ENCODE assay signal across 12 cellular contexts in genomic region chr11:7671807-7672206, GRCh38. TPM values are rescaled to one million over a fixed set of nuclear protein-coding genes. Genes with fewer than 3 reads are reported as not detected.
DNase-seq lines count a peak whose midpoint lies in the region; ATAC-seq, FAIRE-seq and TF ChIP-seq lines count a peak whose summit lies in the region.
"Had no signal": no experiment of that assay in that cellular context is flagged by ENCODE, and none has a peak within 500 bp of the region (broad histone marks: within the 10 kb centered on the region; RNA-seq: fewer than 3 reads in every experiment).

No MANE protein-coding gene starts in this region.

- H3K4me3 ChIP-seq in GM12878: peak overlapping the region; percentile 30; the same call in 1 of the 2 replicates
- H3K4me3 ChIP-seq: thoracic aorta had no signal

- H3K4me3 Mint-ChIP-seq in Calu3 (ENCODE audit: low read depth, unreplicated experiment): no peak overlapping the region

- 0 out of 2 replicates have a peak, but pooled peaks have one; percentile 25 for TF ChIP-seq POLR2A in GM12878 (IDR thresholded peaks at IDR 0.05; ENCODE audit: low read depth, low read length)

- H3K27me3 ChIP-seq in GM12878 (replicated peaks in 1 of 2; ENCODE audit: control insufficient read depth in 2 of 2, insufficient read depth in 2 of 2, low read length in 1 of 2): no peaks in the 10 kb centered on the region

- H3K4me2 ChIP-seq in GM12878 (ENCODE audit: control insufficient read depth, insufficient read depth): peak overlapping the region; percentile 96

- H3K9ac ChIP-seq in GM12878 (ENCODE audit: control insufficient read depth, insufficient read depth, low read length): peak overlapping the region; percentile 70

- TF ChIP-seq EP300 in GM12878 (IDR thresholded peaks at IDR 0.05; ENCODE audit: borderline replicate concordance in 1 of 2, control insufficient read depth in 1 of 2, low read depth in 2 of 2, low read length in 2 of 2): peak; percentile 37 to 70; a peak in 1 of 4 replicates

- H3K9me3 ChIP-seq in GM12878 (replicated peaks; ENCODE audit: control insufficient read depth, insufficient read depth, low read length): peaks cover 4% of the 10 kb centered on the region
- H3K9me3 ChIP-seq: thoracic aorta had no signal

- intact Hi-C loops in Calu3 (cut with micrococcal nuclease; ENCODE audit: unreplicated experiment): loop anchor here (10.0 kb wide), 1 partner anchor 423 kb away; no protein-coding TSS in a partner anchor
- intact Hi-C loops in GM12878 (cut with micrococcal nuclease; ENCODE audit: unreplicated experiment): loop anchor here (2.0 kb wide), 1 partner anchor 159 kb away; the partner anchor contains the start of gene PPFIBP2

- WGBS in GM12878 (ENCODE audit: insufficient coverage, insufficient replicate concordance, low lambda C conversion rate, missing lambda C conversion rate): 2% methylated on average over 3 of the region's 3 CpGs

- H2AFZ ChIP-seq in GM12878 (ENCODE audit: control insufficient read depth, low read depth, low read length): no peak overlapping the region; the same call in 1 of the 2 replicates

- H3K36me3 ChIP-seq in GM12878 (ENCODE audit: control insufficient read depth in 2 of 2, insufficient read depth in 2 of 2, low read length in 1 of 2): peaks cover 0 to 6% of the 10 kb centered on the region in 2 experiments; a peak in 2 of 4 replicates

- POLR2A ChIA-PET in GM12878 (lab: Charles Lee): no interaction called here

- no peaks in the 10 kb centered on the region for H3K9me3 Mint-ChIP-seq in Calu3 (ENCODE audit: low read depth, unreplicated experiment)

- H3K27ac Mint-ChIP-seq in Calu3 (ENCODE audit: unreplicated experiment): peak overlapping the region; percentile 63

- SMC1A ChIA-PET in GM12878 (lab: Charles Lee; ENCODE audit: uncharacterized antibody, unreplicated experiment): interaction anchor here (0.7 to 2.7 kb wide), 6 partner anchors 20 to 322 kb away, joined by 3 to 9 read pairs (median 4); no protein-coding TSS in a partner anchor

- CTCF ChIA-PET in Calu3 (lab: Charles Lee) (interaction anchor here (0.6 to 1.2 kb wide), 3 partner anchors 9 to 229 kb away, joined by 3 to 6 read pairs (median 5); no protein-coding TSS in a partner anchor), GM12878 (lab: Yijun Ruan, JAX) (interaction anchor here (0.6 to 3.0 kb wide), 8 partner anchors 14 to 355 kb away, joined by 3 to 11 read pairs (median 4); partner anchors contain the start of gene PPFIBP2)

- in situ Hi-C loops in GM12878 (cut with MboI): no loop called here

- TF ChIP-seq CTCF in Calu3 (IDR thresholded peaks at IDR 0.05; ENCODE audit: unreplicated experiment) (no peak), GM12878 (IDR thresholded peaks at IDR 0.05 in 2 of 3, conservative IDR thresholded peaks at IDR 0.05 in 1 of 3; ENCODE audit: control insufficient read depth in 2 of 3, extremely low read depth in 1 of 3, insufficient read depth in 1 of 3, low read depth in 3 of 3, low read length in 3 of 3) (no peak)

- H4K20me1 ChIP-seq in GM12878 (ENCODE audit: control insufficient read depth, insufficient read depth): no peaks in the 10 kb centered on the region

- no TSS peak for BruUV-seq in Calu3 (replicated peaks; lab: Mats Ljungman, UMichigan)
- no TSS peak for BruUV-seq in GM12878 (replicated peaks; lab: Mats Ljungman, UMichigan)

- H3K36me3 Mint-ChIP-seq in Calu3 (ENCODE audit: insufficient read depth, unreplicated experiment): peaks cover 26% of the 10 kb centered on the region

- H3K27me3 Mint-ChIP-seq in Calu3 (ENCODE audit: unreplicated experiment): no peaks in the 10 kb centered on the region

- TF ChIP-seq RAD21 in GM12878 (IDR thresholded peaks at IDR 0.05; ENCODE audit: insufficient read depth, low read depth, low read length): no peak

- FAIRE-seq in GM12878 (lab: Jason Lieb, UNC): peak; percentile 35

- peak; percentile 21 for DNase-seq in Calu3
- peak; percentile 62 for DNase-seq in GM12878 (ENCODE audit: low read depth, low spot score)
- no peak for DNase-seq in RKO (ENCODE audit: low spot score)
- no peak for DNase-seq in putamen (ENCODE audit: low spot score)
- DNase-seq in dermis blood vessel endothelial cell: no peak
- DNase-seq in activated CD8-positive, alpha-beta memory T cell treated with anti-CD3 and anti-CD28 coated beads for 24 hours: no peak
- DNase-seq: NCI-H345, retina had no signal

- peaks cover 2% of the 10 kb centered on the region for H3K79me2 ChIP-seq in GM12878 (ENCODE audit: control insufficient read depth, insufficient read depth, low read length)

- H3K4me1 Mint-ChIP-seq in Calu3 (ENCODE audit: low read depth, unreplicated experiment): peaks cover 56% of the 10 kb centered on the region

- H3K27ac ChIP-seq in GM12878 (ENCODE audit: control insufficient read depth, insufficient read depth): peak overlapping the region; percentile 70
- H3K27ac ChIP-seq: thoracic aorta had no signal

- RAD21 ChIA-PET in GM12878 (lab: Charles Lee; ENCODE audit: unreplicated experiment): interaction anchor here (0.8 to 1.5 kb wide), 3 partner anchors 16 to 151 kb away, joined by 3 to 4 read pairs (median 4); no protein-coding TSS in a partner anchor

- peaks cover 40% of the 10 kb centered on the region for H3K4me1 ChIP-seq in GM12878 (ENCODE audit: control insufficient read depth, insufficient read depth, low read length)

- ATAC-seq in GM19025 (IDR thresholded peaks at IDR 0.05; ENCODE audit: low read depth, unreplicated experiment) (peak; percentile 69), HG02885 (IDR thresholded peaks at IDR 0.05; ENCODE audit: poor library complexity, unreplicated experiment) (peak; percentile 48), GM12878 (peak; percentile 78)

TF ChIP-seq in GM12878, 131 proteins besides CTCF, POLR2A, EP300 and RAD21 (continues in another document):
- no peak for TF ChIP-seq MAX (IDR thresholded peaks at IDR 0.05; ENCODE audit: low read depth, low read length)
- TF ChIP-seq ZNF24 (IDR thresholded peaks at IDR 0.05): no peak
- no peak for TF ChIP-seq ZSCAN29 (IDR thresholded peaks at IDR 0.05)
- no peak for TF ChIP-seq ZNF217 (IDR thresholded peaks at IDR 0.05)
- TF ChIP-seq PBX3 (IDR thresholded peaks at IDR 0.05; ENCODE audit: insufficient replicate concordance, low read depth, low read length): no peak
- no peak for TF ChIP-seq WRNIP1 (IDR thresholded peaks at IDR 0.05; ENCODE audit: borderline replicate concordance, low read depth, low read length)
- no peak for TF ChIP-seq ZNF207 (IDR thresholded peaks at IDR 0.05; ENCODE audit: borderline replicate concordance)
- TF ChIP-seq EGR1 (IDR thresholded peaks at IDR 0.05; ENCODE audit: borderline replicate concordance in 1 of 2, low read depth in 2 of 2, low read length in 2 of 2): no peak
- TF ChIP-seq SREBF2 (IDR thresholded peaks at IDR 0.05; ENCODE audit: low read length): no peak

RNA-seq across cellular contexts. Expression of gene CYB5R2, which starts 1.5 kb away (rescaled TPM):
- total RNA-seq in Calu3 (2022): 15.3 and 23.0 TPM in 2 replicates
- total RNA-seq in GM12878 (2013; cell fraction: nucleolus; rRNA removed): 37.8 and 40.2 TPM in 2 replicates
- total RNA-seq in GM12878 (2014; rRNA removed): 64.5 and 66.5 TPM in 2 replicates
- total RNA-seq in GM12878 (2014; rRNA removed; fragmentation: Illumina TruSeq; extraction: Trizol): 74.4 and 77.8 TPM in 2 replicates
- 46.6 and 56.8 TPM in 2 replicates for total RNA-seq in GM12878 (2021)
- 33.5 TPM for polyA plus RNA-seq in GM12878 (2011; ENCODE audit: low read depth)
- polyA plus RNA-seq in GM12878 (2011; rRNA removed): 15.1 and 21.0 TPM in 2 replicates
- polyA plus RNA-seq in GM12878 (2011; cell fraction: cytosol; rRNA removed): 17.3 and 20.0 TPM in 2 replicates
- 18.9 and 33.9 TPM in 2 replicates for polyA plus RNA-seq in GM12878 (2011; cell fraction: nucleus; rRNA removed)
- polyA plus RNA-seq in GM12878 (2012): 35.1 and 37.5 TPM in 2 replicates
- polyA plus RNA-seq in GM12878 (2014; fragmentation: Illumina TruSeq; extraction: Trizol): 97.8 and 106 TPM in 2 replicates
- polyA plus RNA-seq in GM12878 (2014; fragmentation: Nextera tagmentation; extraction: Ambion mirVana): 100 to 1,000 TPM in 1 of 2 experiments, 10 to 100 TPM in 1; 83.1 to 111 TPM
- polyA plus RNA-seq in GM12878 (2014; rRNA removed): 74.8 and 77.2 TPM in 2 replicates
- 10 to 100 TPM; 49.3 to 51.0 TPM for polyA plus RNA-seq in GM12878 (2016; fragmentation: Nextera tagmentation; extraction: Ambion mirVana)
- polyA minus RNA-seq in GM12878 (2011; rRNA and poly(A)+ RNA removed): 14.6 and 20.0 TPM in 2 replicates
- polyA minus RNA-seq in GM12878 (2011; cell fraction: cytosol; rRNA and poly(A)+ RNA removed): 2.9 and 3.4 TPM in 2 replicates
- polyA minus RNA-seq in GM12878 (2011; cell fraction: nucleus; rRNA and poly(A)+ RNA removed): 5.6 and 7.8 TPM in 2 replicates
- total RNA-seq in dermis blood vessel endothelial cell: 0.47 TPM in 1 of 2 replicates, not detected in the other

RNA-seq across cellular contexts. Expression of gene OVCH2, which starts 34.5 kb away (rescaled TPM):
- not detected in 2 replicates for total RNA-seq in Calu3 (2022)
- not detected in 2 replicates for total RNA-seq in GM12878 (2013; cell fraction: nucleolus; rRNA removed)
- not detected in 2 replicates for total RNA-seq in GM12878 (2014; rRNA removed)
- not detected in 2 replicates for total RNA-seq in GM12878 (2014; rRNA removed; fragmentation: Illumina TruSeq; extraction: Trizol)
- total RNA-seq in GM12878 (2021): not detected in 2 replicates
- polyA plus RNA-seq in GM12878 (2011; ENCODE audit: low read depth): not detected
- polyA plus RNA-seq in GM12878 (2011; rRNA removed): not detected in 2 replicates
- polyA plus RNA-seq in GM12878 (2011; cell fraction: cytosol; rRNA removed): not detected in 2 replicates
- not detected in 2 replicates for polyA plus RNA-seq in GM12878 (2011; cell fraction: nucleus; rRNA removed)
- polyA plus RNA-seq in GM12878 (2012): not detected in 2 replicates
- not detected in 2 replicates for polyA plus RNA-seq in GM12878 (2014; fragmentation: Illumina TruSeq; extraction: Trizol)
- not detected for polyA plus RNA-seq in GM12878 (2014; fragmentation: Nextera tagmentation; extraction: Ambion mirVana)
- not detected in 2 replicates for polyA plus RNA-seq in GM12878 (2014; rRNA removed)
- not detected for polyA plus RNA-seq in GM12878 (2016; fragmentation: Nextera tagmentation; extraction: Ambion mirVana)
- polyA minus RNA-seq in GM12878 (2011; rRNA and poly(A)+ RNA removed): not detected in 2 replicates
- polyA minus RNA-seq in GM12878 (2011; cell fraction: cytosol; rRNA and poly(A)+ RNA removed): not detected in 2 replicates
- not detected in 2 replicates for polyA minus RNA-seq in GM12878 (2011; cell fraction: nucleus; rRNA and poly(A)+ RNA removed)
- total RNA-seq in dermis blood vessel endothelial cell: not detected in 2 replicates
- total RNA-seq: cardiac septum had no signal

Comparison
In these comparisons a context has a peak if more than half of its experiments do, and no peak if none do; other contexts are left out.
1. DNase-seq: peak in Calu3 (single experiment) and GM12878 (single experiment); none in RKO (single experiment), putamen (single experiment), dermis blood vessel endothelial cell (single experiment) and activated CD8-positive, alpha-beta memory T cell treated with anti-CD3 and anti-CD28 coated beads for 24 hours (single experiment).
2. RNA of gene CYB5R2, which starts 1.5 kb away (total RNA-seq): 37.8 to 77.8 TPM in GM12878 and 15.3 to 23.0 TPM in Calu3; 0.47 TPM in dermis blood vessel endothelial cell; every median in the first group is over 10 times any median in the second.
3. Peak in every context shown above with its lines, with median percentiles within 50 percentile points of each other: ATAC-seq.